ENCODE assay signal across 8 cellular contexts in genomic region chr11:78139422-78140391, GRCh38. TPM values are rescaled to one million over a fixed set of nuclear protein-coding genes. Genes with fewer than 3 reads are reported as not detected.
DNase-seq lines count a peak whose midpoint lies in the region; TF ChIP-seq lines count a peak whose summit lies in the region.

TSS of gene ALG8 (minus strand) at chr11:78139626. CDS start at chr11:78139588, 38 bp downstream.

- H3K36me3 ChIP-seq in ES-I3 (ENCODE audit: insufficient read depth, low read length) (peaks cover 3% of the 10 kb centered on the region), HAP-1 (replicated peaks) (peaks cover 7% of the 10 kb centered on the region), MM.1S (replicated peaks; ENCODE audit: insufficient read depth, low read length) (no peaks in the 10 kb centered on the region), neural progenitor cell (peaks cover 3% of the 10 kb centered on the region)

- peak within 1 kb of the TSS; percentile 97 for H3K9ac ChIP-seq in ES-I3 (ENCODE audit: low read depth, low read length)
- peak within 1 kb of the TSS; percentile 86 for H3K9ac ChIP-seq in MM.1S (ENCODE audit: low read length)
- peak within 1 kb of the TSS; percentile 80 for H3K9ac ChIP-seq in neural progenitor cell

- H3K27me3 Mint-ChIP-seq in neural progenitor cell (ENCODE audit: insufficient read depth, low read depth): no peaks in the 10 kb centered on the region

- H3K9me3 Mint-ChIP-seq in neural progenitor cell: peaks cover 2% of the 10 kb centered on the region

- TF ChIP-seq CTCF in MM.1S (IDR thresholded peaks at IDR 0.05; ENCODE audit: low read length) (no peak), fibroblast of villous mesenchyme (IDR thresholded peaks at IDR 0.05; ENCODE audit: insufficient read depth, low read depth, low read length) (no peak), neural progenitor cell (IDR thresholded peaks at IDR 0.05) (no peak)

- H3K4me1 Mint-ChIP-seq in neural progenitor cell: peaks cover 22% of the 10 kb centered on the region

- no peaks in the 10 kb centered on the region for H3K9me2 ChIP-seq in MM.1S (replicated peaks; ENCODE audit: insufficient read depth, low read length)

- no peaks in the 10 kb centered on the region for H4K20me1 ChIP-seq in MM.1S (ENCODE audit: insufficient read depth, low read length)
- H4K20me1 ChIP-seq in neural progenitor cell (ENCODE audit: low read depth): no peaks in the 10 kb centered on the region

- peak within 1 kb of the TSS; percentile 99 for H3K4me3 Mint-ChIP-seq in neural progenitor cell

- in situ Hi-C loops in HAP-1 (cut with MboI; ENCODE audit: low sequenced_read_pairs): no loop called here

- H3K79me2 ChIP-seq in MM.1S (ENCODE audit: low read length): peaks cover 28% of the 10 kb centered on the region
- peaks cover 66% of the 10 kb centered on the region for H3K79me2 ChIP-seq in neural progenitor cell (ENCODE audit: low read depth)

- H3K9me3 ChIP-seq in ES-I3 (ENCODE audit: control insufficient read depth, insufficient read depth, low read length) (no peaks in the 10 kb centered on the region), HAP-1 (no peaks in the 10 kb centered on the region), MM.1S (replicated peaks; ENCODE audit: insufficient read depth, low read length) (no peaks in the 10 kb centered on the region), neural progenitor cell (ENCODE audit: low read depth) (no peaks in the 10 kb centered on the region)

- H3K27ac ChIP-seq in MM.1S (ENCODE audit: low read length): peak within 1 kb of the TSS; percentile 60
- no peak within 1 kb of the TSS for H3K27ac ChIP-seq in neural progenitor cell

- no peaks in the 10 kb centered on the region for H3K27me3 ChIP-seq in HAP-1 (ENCODE audit: low read depth)
- H3K27me3 ChIP-seq in MM.1S (replicated peaks; ENCODE audit: insufficient read depth, low read length): no peaks in the 10 kb centered on the region
- H3K27me3 ChIP-seq in neural progenitor cell: no peaks in the 10 kb centered on the region

- H3F3A ChIP-seq in MM.1S (ENCODE audit: insufficient read depth, low read length) (peaks cover 16% of the 10 kb centered on the region), neural progenitor cell (ENCODE audit: low read depth) (no peaks in the 10 kb centered on the region)

- H3K4me2 ChIP-seq in MM.1S (ENCODE audit: low read depth, low read length) (peak within 1 kb of the TSS; percentile 85), neural progenitor cell (peak within 1 kb of the TSS; percentile 95)

- H2AFZ ChIP-seq in MM.1S (ENCODE audit: low read length) (peak within 1 kb of the TSS; percentile 77), neural progenitor cell (replicated peaks) (peak within 1 kb of the TSS; percentile 99)

- peak within 1 kb of the TSS; percentile 96 for H3K27ac Mint-ChIP-seq in neural progenitor cell

- peaks cover 33% of the 10 kb centered on the region for H3K36me3 Mint-ChIP-seq in neural progenitor cell

- H3K4me1 ChIP-seq in ES-I3 (ENCODE audit: insufficient read depth, low read length) (no peaks in the 10 kb centered on the region), HAP-1 (peaks cover 18% of the 10 kb centered on the region), MM.1S (ENCODE audit: low read length) (peaks cover 27% of the 10 kb centered on the region), neural progenitor cell (peaks cover 9% of the 10 kb centered on the region)

- H3K4me3 ChIP-seq in HAP-1: peak within 1 kb of the TSS; percentile 53
- H3K4me3 ChIP-seq in MM.1S (ENCODE audit: low read length): peak within 1 kb of the TSS; percentile 83
- H3K4me3 ChIP-seq in fibroblast of villous mesenchyme (ENCODE audit: low read depth, low read length): peak within 1 kb of the TSS; percentile 86
- H3K4me3 ChIP-seq in neural progenitor cell: peak within 1 kb of the TSS; percentile 93

- DNase-seq in HAP-1 (ENCODE audit: low spot score in 2 of 2) (peak; percentile 96 to 97), MM.1S (peak; percentile 98), SIG-M5 (lab: John Stamatoyannopoulos, UW) (peak; percentile 69), activated gamma-delta T cell treated with Interleukin-2 at 50 U/mL for 16 hours (peak; percentile 97), fibroblast of villous mesenchyme (ENCODE audit: low read depth) (peak; percentile 96), neural progenitor cell (ENCODE audit: low spot score) (peak; percentile 98), stromal cell of bone marrow (ENCODE audit: low read depth) (peak; percentile 91)

RNA-seq across cellular contexts. Expression of gene ALG8, which starts in this region (rescaled TPM):
- total RNA-seq in fibroblast of villous mesenchyme: 37.7 and 60.9 TPM in 2 replicates
- total RNA-seq in neural progenitor cell (ENCODE audit: low replicate concordance): 73.2 and 117 TPM in 2 replicates
